Comparison of ENCODE assay signal across 9 cellular contexts in genomic region chr17:77476920-77477805, GRCh38.
DNase-seq lines count a peak whose midpoint lies in the region; ATAC-seq and TF ChIP-seq lines count a peak whose summit lies in the region.
"Had no signal": no experiment of that assay in that cellular context is flagged by ENCODE, and none has a peak within 500 bp of the region (broad histone marks: within the 10 kb centered on the region; RNA-seq: fewer than 3 reads in every experiment).

No MANE protein-coding gene starts in this region.

- H3K4me1 ChIP-seq in CD4-positive, CD25-positive, alpha-beta regulatory T cell (ENCODE audit: control insufficient read depth, insufficient read depth, low read length, poor library complexity, severe bottlenecking): peaks cover 94% of the 10 kb centered on the region
- H3K4me1 ChIP-seq in liver (ENCODE audit: control insufficient read depth in 4 of 4, insufficient read depth in 4 of 4, low read length in 3 of 4) (peaks cover 18 to 45% (median 24%) of the 10 kb centered on the region in 4 donors), testis (peaks cover 100% of the 10 kb centered on the region)

- peaks cover 24 to 89% (median 63%) of the 10 kb centered on the region in 4 donors for H3K4me1 Mint-ChIP-seq in CD4-positive, CD25-positive, alpha-beta regulatory T cell

- peak overlapping the region; percentile 27 to 68 (median 58) for H3K4me3 Mint-ChIP-seq in CD4-positive, CD25-positive, alpha-beta regulatory T cell
- H3K4me3 Mint-ChIP-seq: memory B cell had no signal

- H3K27ac ChIP-seq in CD4-positive, CD25-positive, alpha-beta regulatory T cell (ENCODE audit: insufficient read depth, low read length, poor library complexity, severe bottlenecking): peak overlapping the region; percentile 56
- H3K27ac ChIP-seq in liver (ENCODE audit: low read depth in 1 of 2, low read length in 2 of 2): peak overlapping the region in 1 of 2 donors; percentile 54
- H3K27ac ChIP-seq in testis: peak overlapping the region; percentile 57 to 74

- no peak for ATAC-seq in CD4-positive, CD25-positive, alpha-beta regulatory T cell (ENCODE audit: low read depth in 2 of 2)
- ATAC-seq in GM18519 (IDR thresholded peaks at IDR 0.05; ENCODE audit: low FRiP score, unreplicated experiment) (no peak), HG03159 (IDR thresholded peaks at IDR 0.05; ENCODE audit: unreplicated experiment) (no peak)

- H3K36me3 ChIP-seq in CD4-positive, CD25-positive, alpha-beta regulatory T cell (ENCODE audit: control insufficient read depth, insufficient read depth, low read length): peaks cover 39% of the 10 kb centered on the region
- H3K36me3 ChIP-seq in liver (ENCODE audit: control insufficient read depth in 4 of 4, insufficient read depth in 3 of 4, low read depth in 1 of 4, low read length in 3 of 4) (peaks cover 4 to 5% (median 5%) of the 10 kb centered on the region in 4 donors), testis (ENCODE audit: low read depth, missing control alignments) (no peaks in the 10 kb centered on the region)

- H3K27ac Mint-ChIP-seq in CD4-positive, CD25-positive, alpha-beta regulatory T cell: peak overlapping the region; percentile 81 to 97 (median 90)

- no peak overlapping the region for H3K4me3 ChIP-seq in CD4-positive, CD25-positive, alpha-beta regulatory T cell (ENCODE audit: low read depth, low read length)
- H3K4me3 ChIP-seq in cardiac fibroblast (replicated peaks in 1 of 2; ENCODE audit: low read depth in 2 of 2, low read length in 2 of 2) (no peak overlapping the region), liver (ENCODE audit: low read depth in 1 of 3, low read length in 3 of 3) (no peak overlapping the region), testis (no peak overlapping the region)

- DNase-seq in CD4-positive, CD25-positive, alpha-beta regulatory T cell: no peak
- DNase-seq in NCI-H460 (ENCODE audit: extremely low read depth, low read depth) (peak; percentile 35), cardiac fibroblast (ENCODE audit: low read depth in 2 of 2) (peak; percentile 95 to 97), testis (peak; percentile 85), LoVo (ENCODE audit: low spot score) (no peak)

- WGBS in liver: 46% methylated on average over 22 of the region's 22 CpGs
- WGBS in testis, 2 donors: 36 to 46% methylated on average over 22 of the region's 22 CpGs

- H3K27me3 Mint-ChIP-seq in CD4-positive, CD25-positive, alpha-beta regulatory T cell: no peaks in the 10 kb centered on the region
- H3K27me3 Mint-ChIP-seq: memory B cell had no signal

- H3K9me3 ChIP-seq in CD4-positive, CD25-positive, alpha-beta regulatory T cell (ENCODE audit: control insufficient read depth in 2 of 2, low read length in 2 of 2): no peaks in the 10 kb centered on the region
- H3K9me3 ChIP-seq in liver (ENCODE audit: control insufficient read depth in 4 of 4, low read length in 3 of 4) (no peaks in the 10 kb centered on the region), testis (no peaks in the 10 kb centered on the region)

- TF ChIP-seq CTCF in cardiac fibroblast (IDR thresholded peaks at IDR 0.05; ENCODE audit: low read depth, low read length): no peak
- peak; percentile 18 for TF ChIP-seq CTCF in liver (IDR thresholded peaks at IDR 0.05; ENCODE audit: low read depth, low read length, missing input control)
- TF ChIP-seq CTCF in testis (IDR thresholded peaks at IDR 0.05): no peak

- peaks cover 23% of the 10 kb centered on the region for H3K36me3 Mint-ChIP-seq in CD4-positive, CD25-positive, alpha-beta regulatory T cell

- TF ChIP-seq POLR2A in testis (IDR thresholded peaks at IDR 0.05): no peak

- TF ChIP-seq RAD21 in liver (IDR thresholded peaks at IDR 0.05): peak in 1 of 2 donors; percentile 49

- intact Hi-C loops in testis (cut with DNase I; ENCODE audit: low total_unique reads): no loop called here

- no peak overlapping the region for H3K9ac ChIP-seq in liver (ENCODE audit: low read depth in 1 of 2, low read length in 2 of 2)

- H3K27me3 ChIP-seq in CD4-positive, CD25-positive, alpha-beta regulatory T cell (ENCODE audit: control insufficient read depth, insufficient read depth, low read length): no peaks in the 10 kb centered on the region
- H3K27me3 ChIP-seq in liver (ENCODE audit: control insufficient read depth in 4 of 4, insufficient read depth in 4 of 4, low read length in 3 of 4) (no peaks in the 10 kb centered on the region), testis (no peaks in the 10 kb centered on the region)

- peaks cover 0 to 1% (median 0%) of the 10 kb centered on the region in 7 donors for H3K9me3 Mint-ChIP-seq in CD4-positive, CD25-positive, alpha-beta regulatory T cell
- H3K9me3 Mint-ChIP-seq: memory B cell had no signal

TF ChIP-seq in liver, 16 proteins besides CTCF, POLR2A, EP300 and RAD21:
- peak; percentile 30 for TF ChIP-seq SP1 (IDR thresholded peaks at IDR 0.05)
- no peak for TF ChIP-seq YY1 (IDR thresholded peaks at IDR 0.05)
- TF ChIP-seq JUND (IDR thresholded peaks at IDR 0.05): no peak
- no peak for TF ChIP-seq FOXA2 (IDR thresholded peaks at IDR 0.05)
- TF ChIP-seq MAX (IDR thresholded peaks at IDR 0.05): no peak
- no peak for TF ChIP-seq TAF1 (conservative IDR thresholded peaks at IDR 0.05)
- no peak for TF ChIP-seq ATF3 (IDR thresholded peaks at IDR 0.05)
- TF ChIP-seq RXRA (IDR thresholded peaks at IDR 0.05): peak in 1 of 2 donors; percentile 51
- TF ChIP-seq REST (IDR thresholded peaks at IDR 0.05): no peak
- TF ChIP-seq GABPA (IDR thresholded peaks at IDR 0.05 in 1 of 2, conservative IDR thresholded peaks at IDR 0.05 in 1 of 2): no peak
- TF ChIP-seq EGR1 (IDR thresholded peaks at IDR 0.05; ENCODE audit: low read depth in 2 of 2): no peak
- TF ChIP-seq FOXA1 (IDR thresholded peaks at IDR 0.05): no peak
- TF ChIP-seq HNF4G (IDR thresholded peaks at IDR 0.05): no peak
- TF ChIP-seq HNF4A (conservative IDR thresholded peaks at IDR 0.05): no peak
- TF ChIP-seq NR2F2 (IDR thresholded peaks at IDR 0.05): peak; percentile 42
- TF ChIP-seq ZBTB33 (IDR thresholded peaks at IDR 0.05): no peak

Comparison
In these comparisons a context has a peak if more than half of its experiments do, and no peak if none do; other contexts are left out.
1. DNase-seq: peak in NCI-H460 (single experiment), cardiac fibroblast (2 of 2) and testis (single experiment); none in CD4-positive, CD25-positive, alpha-beta regulatory T cell (0 of 3) and LoVo (single experiment).